Comparison of ENCODE assay signal across 23 cellular contexts in the genomic region with DNA sequence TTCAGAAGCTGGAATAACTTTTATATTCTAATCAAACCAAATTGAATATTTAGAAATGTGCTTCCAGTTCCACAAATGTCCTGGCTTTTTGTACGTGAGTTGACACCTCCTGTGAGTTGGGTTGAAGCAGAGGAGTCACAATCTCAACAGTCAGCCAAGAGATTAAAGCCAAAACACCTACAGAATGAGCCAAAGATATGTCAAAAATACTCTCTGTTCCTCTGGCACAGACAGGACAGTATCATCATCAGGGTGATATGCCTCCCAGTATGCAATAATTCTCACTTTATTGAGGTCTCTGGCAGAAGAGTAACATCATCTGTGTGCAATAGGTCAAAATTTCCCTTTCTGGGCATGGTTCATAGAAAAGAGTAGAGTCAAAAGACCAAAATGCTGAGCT.
"Had no signal": no experiment of that assay in that cellular context is flagged by ENCODE, and none has a peak within 500 bp of the region (broad histone marks: within the 10 kb centered on the region; RNA-seq: fewer than 3 reads in every experiment).

No MANE protein-coding gene starts in this region.

- H3K36me3 ChIP-seq: pancreas, prostate gland, right lobe of liver, sigmoid colon, stomach, tibial artery, transverse colon, upper lobe of right lung, uterus had no signal

- H3K27ac ChIP-seq: pancreas, prostate gland, right lobe of liver, sigmoid colon, stomach, testis, tibial artery, transverse colon, upper lobe of right lung, uterus had no signal

- H3K27me3 ChIP-seq: pancreas, right lobe of liver, sigmoid colon, stomach, testis, tibial artery, transverse colon, upper lobe of right lung, uterus had no signal

- DNase-seq: naive B cell; naive thymus-derived CD8-positive, alpha-beta T cell; nephron progenitor cell; pancreas; right cardiac atrium; right lobe of liver; sigmoid colon; small intestine; stimulated activated CD4-positive, alpha-beta T cell treated with anti-CD3 and anti-CD28 coated beads, Interleukin-15, amount 100 ng/mL, for 24 hours; stimulated activated CD4-positive, alpha-beta T cell treated with anti-CD3 and anti-CD28 coated beads, Interleukin-2, amount 100 ng/mL, for 24 hours; stimulated activated CD4-positive, alpha-beta T cell treated with anti-CD3 and anti-CD28 coated beads, Interleukin-2, amount 100 ng/mL, for 48 hours; stimulated activated CD4-positive, alpha-beta T cell treated with anti-CD3 and anti-CD28 coated beads, Interleukin-4, amount 100 ng/mL, for 24 hours; stimulated activated naive B cell treated with anti-CD40 and anti-IgM and Interleukin-4, amounts not matched to agents 10 μg/mL and 1 μg/mL and 100 μg/mL, for 72 hours; stimulated activated naive CD4-positive, alpha-beta T cell treated with Interleukin-2 at 50 U/mL for 16 hours; stomach; testis; tibial artery; transverse colon; upper lobe of right lung; uterus had no signal

- ATAC-seq: naive thymus-derived CD8-positive, alpha-beta T cell; natural killer cell treated with Interleukin-12 subunit alpha and Interleukin-12 subunit beta and Interleukin-15 and Interleukin-18, amount 100 ng/mL, for 72 hours; pancreas; right lobe of liver; stimulated activated effector memory CD8-positive, alpha-beta T cell treated with anti-CD3 and anti-CD28 coated beads, Interleukin-12 subunit alpha, Interleukin-12 subunit beta, amount 100 ng/mL, for 72 hours; stimulated activated naive B cell treated with anti-CD40 and anti-IgM and Interleukin-4, amounts not matched to agents 10 μg/mL and 1 μg/mL and 100 μg/mL, for 72 hours; upper lobe of right lung had no signal

- H3K9me3 ChIP-seq: pancreas, prostate gland, right lobe of liver, sigmoid colon, stomach, testis, tibial artery, transverse colon, upper lobe of right lung, uterus had no signal

- H3K4me1 ChIP-seq: pancreas, prostate gland, right lobe of liver, sigmoid colon, stomach, testis, tibial artery, transverse colon, upper lobe of right lung, uterus had no signal

- H3K4me3 ChIP-seq: pancreas, prostate gland, right lobe of liver, sigmoid colon, stomach, testis, tibial artery, transverse colon, upper lobe of right lung, uterus had no signal
